20 cellular contexts compared by ENCODE assay signal in genomic region chr3:182464513-182465145, GRCh38.
DNase-seq lines count a peak whose midpoint lies in the region; ATAC-seq and TF ChIP-seq lines count a peak whose summit lies in the region.
"Had no signal": no experiment of that assay in that cellular context is flagged by ENCODE, and none has a peak within 500 bp of the region (broad histone marks: within the 10 kb centered on the region; RNA-seq: fewer than 3 reads in every experiment).

No MANE protein-coding gene starts in this region.

- H3K79me2 ChIP-seq in neural progenitor cell (ENCODE audit: low read depth): no peaks in the 10 kb centered on the region

- peaks cover 25% of the 10 kb centered on the region for H3K9me3 Mint-ChIP-seq in neural progenitor cell

- H4K20me1 ChIP-seq in neural progenitor cell (ENCODE audit: low read depth): no peaks in the 10 kb centered on the region

- DNase-seq in NCI-H69 (lab: John Stamatoyannopoulos, UW) (peak; percentile 88), left colon (no peak), neural progenitor cell (ENCODE audit: low spot score) (peak; percentile 69), GM10266 (ENCODE audit: extremely low spot score) (no peak), NCI-H510A treated with DMSO at 0.1 percent for 48 hours (lab: John Stamatoyannopoulos, UW) (no peak), NCI-H2107 (lab: John Stamatoyannopoulos, UW) (no peak)
- DNase-seq: DMS53, H7, HFFc6, MG63, NCI-H1092, NCI-H446, NCI-H526 treated with DMSO at 0.1 percent for 48 hours, OCI-M1, Right ventricle myocardium superior had no signal

- H3K27ac Mint-ChIP-seq in neural progenitor cell: no peak overlapping the region
- H3K27ac Mint-ChIP-seq: B cell, CD14-positive monocyte, HFFc6 had no signal

- no peak overlapping the region for H3K4me3 ChIP-seq in HEK293 (ENCODE audit: low read depth, low read length)
- no peak overlapping the region for H3K4me3 ChIP-seq in neural progenitor cell
- H3K4me3 ChIP-seq: A549, MG63 had no signal

- peaks cover 17% of the 10 kb centered on the region for H3F3A ChIP-seq in neural progenitor cell (ENCODE audit: low read depth)

- H3K27ac ChIP-seq in HEK293 (ENCODE audit: extremely low read depth, low read depth, low read length): no peak overlapping the region; the same call in 1 of the 2 replicates
- H3K27ac ChIP-seq in neural progenitor cell: no peak overlapping the region
- H3K27ac ChIP-seq: A549 had no signal

- POLR2A ChIA-PET in HEK293 (lab: Yijun Ruan, JAX): no interaction called here

- CTCF ChIA-PET in HEK293 (lab: Yijun Ruan, JAX): no interaction called here

- H3K27me3 Mint-ChIP-seq in neural progenitor cell (ENCODE audit: insufficient read depth, low read depth): peaks cover 2% of the 10 kb centered on the region

- no peaks in the 10 kb centered on the region for H3K27me3 ChIP-seq in neural progenitor cell
- H3K27me3 ChIP-seq: MG63 had no signal

- H2AFZ ChIP-seq in neural progenitor cell (replicated peaks): no peak overlapping the region

- intact Hi-C loops in left colon (cut with DNase I, micrococcal nuclease): no loop called here

- H3K36me3 ChIP-seq in HEK293 (ENCODE audit: control insufficient read depth in 2 of 2, insufficient read depth in 1 of 2, low read length in 2 of 2) (no peaks in the 10 kb centered on the region), neural progenitor cell (no peaks in the 10 kb centered on the region)
- H3K36me3 ChIP-seq: MG63 had no signal

- H3K9ac ChIP-seq in neural progenitor cell: no peak overlapping the region

- H3K4me2 ChIP-seq in neural progenitor cell: no peak overlapping the region
- H3K4me2 ChIP-seq: A549 had no signal

- H3K9me3 ChIP-seq in HEK293 (ENCODE audit: control insufficient read depth, insufficient read depth, low read depth, low read length): no peaks in the 10 kb centered on the region
- H3K9me3 ChIP-seq in neural progenitor cell (ENCODE audit: low read depth): peaks cover 4% of the 10 kb centered on the region
- H3K9me3 ChIP-seq: A549, MG63 had no signal

- no peak for TF ChIP-seq CTCF in HEK293 (tag by site-specific recombination; IDR thresholded peaks at IDR 0.05)
- no peak for TF ChIP-seq CTCF in neural progenitor cell (IDR thresholded peaks at IDR 0.05)
- TF ChIP-seq CTCF in GM10266 (IDR thresholded peaks at IDR 0.05; ENCODE audit: control insufficient read depth, insufficient read depth, low read depth, missing control alignments): no peak

- peaks cover 1% of the 10 kb centered on the region for H3K36me3 Mint-ChIP-seq in neural progenitor cell
- H3K36me3 Mint-ChIP-seq: CD14-positive monocyte had no signal

- peaks cover 7% of the 10 kb centered on the region for H3K4me1 ChIP-seq in HEK293 (ENCODE audit: control insufficient read depth, insufficient read depth, low read length)
- peaks cover 19% of the 10 kb centered on the region for H3K4me1 ChIP-seq in neural progenitor cell
- H3K4me1 ChIP-seq: A549 had no signal

- H3K4me1 Mint-ChIP-seq in neural progenitor cell: peaks cover 13% of the 10 kb centered on the region
- H3K4me1 Mint-ChIP-seq: B cell, CD14-positive monocyte had no signal

- ATAC-seq in left colon (peak; percentile 54), HG02870 (IDR thresholded peaks at IDR 0.05; ENCODE audit: unreplicated experiment) (no peak)
- ATAC-seq: A549 had no signal

- no peak overlapping the region for H3K4me3 Mint-ChIP-seq in neural progenitor cell
- H3K4me3 Mint-ChIP-seq: B cell, HFFc6 had no signal

TF ChIP-seq in HEK293, 187 proteins besides CTCF, POLR2A, EP300 and RAD21:
- TF ChIP-seq KLF8 (tag by site-specific recombination; IDR thresholded peaks at IDR 0.05) (no peak), OSR2 (tag by site-specific recombination; IDR thresholded peaks at IDR 0.05) (0 out of 2 replicates have a peak, but pooled peaks have one; percentile 16)

Comparison
In these comparisons a context has a peak if more than half of its experiments do, and no peak if none do; other contexts are left out.
1. DNase-seq: peak in NCI-H69 (single experiment) and neural progenitor cell (single experiment); none in left colon (0 of 2), GM10266 (single experiment), NCI-H510A treated with DMSO at 0.1 percent for 48 hours (single experiment) and NCI-H2107 (single experiment).